Comparison of ENCODE assay signal across 13 cellular contexts in the genomic region with DNA sequence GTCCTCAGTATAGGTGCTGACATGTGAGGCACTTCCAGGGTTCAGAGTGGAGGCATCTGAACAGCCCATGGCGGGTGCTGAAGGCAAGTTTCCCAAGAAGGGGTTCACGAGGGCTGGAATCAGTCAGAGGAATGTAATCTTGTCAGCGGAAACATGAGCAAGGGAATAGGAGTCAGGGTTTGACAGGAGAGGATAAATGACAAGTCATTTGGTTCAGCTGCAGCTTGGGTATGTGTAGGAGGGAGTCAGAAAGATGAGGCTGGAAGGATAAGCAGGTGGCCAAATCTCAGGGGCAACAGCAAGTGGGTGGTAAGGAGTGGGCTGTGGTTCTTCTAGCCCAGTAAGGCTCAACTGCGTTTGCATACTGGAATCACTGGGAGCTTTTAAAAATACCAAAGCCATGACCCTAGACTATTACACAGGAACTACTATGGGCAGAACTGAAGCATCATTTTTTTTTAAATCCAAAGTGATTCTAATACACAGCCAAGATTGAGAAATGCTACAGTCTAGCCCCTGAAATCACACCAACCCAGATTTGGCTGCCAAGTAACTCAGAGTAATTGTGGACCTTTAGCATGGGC. TPM values are rescaled to one million over a fixed set of nuclear protein-coding genes. Genes with fewer than 3 reads are reported as not detected.
DNase-seq lines count a peak whose midpoint lies in the region; ATAC-seq and TF ChIP-seq lines count a peak whose summit lies in the region.
"Had no signal": no experiment of that assay in that cellular context is flagged by ENCODE, and none has a peak within 500 bp of the region (broad histone marks: within the 10 kb centered on the region; RNA-seq: fewer than 3 reads in every experiment).

No MANE protein-coding gene starts in this region.

- H3K36me3 ChIP-seq in SJSA1: no peaks in the 10 kb centered on the region
- H3K36me3 ChIP-seq: BE2C had no signal

- POLR2A ChIA-PET in AG04449 (lab: Yijun Ruan, JAX): no interaction called here

- H3K27ac ChIP-seq in SJSA1: peak overlapping the region; percentile 96

- intact Hi-C loops in left ventricle myocardium superior (cut with micrococcal nuclease): no loop called here

- H3K27me3 ChIP-seq in SJSA1 (replicated peaks): no peaks in the 10 kb centered on the region
- H3K27me3 ChIP-seq: BE2C had no signal

- no peaks in the 10 kb centered on the region for H3K9me3 ChIP-seq in SJSA1 (replicated peaks)
- H3K9me3 ChIP-seq: BE2C had no signal

- peak; percentile 34 for DNase-seq in AG04449 (ENCODE audit: low read depth, low spot score)
- peak in 1 of 2 experiments; percentile 39 for DNase-seq in SJSA1 (ENCODE audit: low read depth in 1 of 2, low spot score in 2 of 2)
- DNase-seq in left ventricle myocardium superior: no peak
- DNase-seq in ureter (ENCODE audit: low spot score): no peak
- DNase-seq: BE2C, H9, NCI-H1105, retina, T-helper 1 cell had no signal

- TF ChIP-seq CTCF in AG04449 (IDR thresholded peaks at IDR 0.05; ENCODE audit: insufficient read depth, low read length, missing control alignments): no peak

- CTCF ChIA-PET in AG04449 (lab: Yijun Ruan, JAX): interaction anchor here (0.6 to 1.0 kb wide), 2 partner anchors 18 to 807 kb away, joined by 3 read pairs; no protein-coding TSS in a partner anchor

- H3K4me1 ChIP-seq in SJSA1 (replicated peaks): peaks cover 22% of the 10 kb centered on the region

- peak; percentile 62 for ATAC-seq in HG02678 (IDR thresholded peaks at IDR 0.05; ENCODE audit: unreplicated experiment)
- ATAC-seq in left ventricle myocardium superior: peak; percentile 48
- no peak for ATAC-seq in HG02870 (IDR thresholded peaks at IDR 0.05; ENCODE audit: unreplicated experiment)
- ATAC-seq in GM21786 (IDR thresholded peaks at IDR 0.05; ENCODE audit: unreplicated experiment): no peak
- no peak for ATAC-seq in GM21528 (IDR thresholded peaks at IDR 0.05; ENCODE audit: low FRiP score, unreplicated experiment)

- H3K4me3 ChIP-seq in AG04449 (ENCODE audit: low read depth, low read length) (no peak overlapping the region), SJSA1 (no peak overlapping the region)

RNA-seq across cellular contexts. Expression of a gene that starts 41.8 kb away (rescaled TPM):
- total RNA-seq in SJSA1 (2014; rRNA removed; shearing (Covaris generic)): 30.1 and 31.2 TPM in 2 replicates
- total RNA-seq in left ventricle myocardium superior (19.7 TPM), ureter (49.7 TPM)

Comparison
In these comparisons a context has a peak if more than half of its experiments do, and no peak if none do; other contexts are left out.
1. ATAC-seq: peak in HG02678 (single experiment) and left ventricle myocardium superior (single experiment); none in HG02870 (single experiment), GM21786 (single experiment) and GM21528 (single experiment).